Comparison of ENCODE assay signal across 8 cellular contexts in genomic region chr12:88141774-88142609, GRCh38. TPM values are rescaled to one million over a fixed set of nuclear protein-coding genes. Genes with fewer than 3 reads are reported as not detected.
DNase-seq lines count a peak whose midpoint lies in the region; ATAC-seq, FAIRE-seq and TF ChIP-seq lines count a peak whose summit lies in the region.

CEP290 (minus strand) TSS chr12:88142088; CDS start chr12:88141307, 781 bp downstream.
TMTC3 (plus strand) TSS chr12:88142307; CDS start chr12:88148316, 6,009 bp downstream.

- H3K27me3 ChIP-seq in BJ (ENCODE audit: control insufficient read depth, insufficient read depth, low read length), result no peaks in the 10 kb centered on the region

- H3K4me3 ChIP-seq in BJ (ENCODE audit: low read depth, low read length), result peak within 1 kb of the TSS; percentile 68

- POLR2A ChIA-PET in BJ (lab: Charles Lee), result interaction anchor here (0.6 kb wide), 2 partner anchors 46 to 224 kb away, joined by 3 to 5 read pairs; no protein-coding TSS in a partner anchor

- no peaks in the 10 kb centered on the region for H3K36me3 ChIP-seq in BJ (ENCODE audit: control insufficient read depth, insufficient read depth, low read length)

- peak; percentile 93 for ATAC-seq in HG03457 (IDR thresholded peaks at IDR 0.05; ENCODE audit: unreplicated experiment)

- CTCF ChIA-PET in BJ (lab: Yijun Ruan, JAX), result interaction anchor here (0.5 to 1.5 kb wide), 3 partner anchors 59 to 876 kb away, joined by 3 to 4 read pairs (median 3); no protein-coding TSS in a partner anchor

- FAIRE-seq in colon (lab: Jason Lieb, UNC), result peak; percentile 93

- DNase-seq in BJ (ENCODE audit: low read depth) (peak; percentile 99), GM19240 (ENCODE audit: insufficient read length, low spot score) (peak; percentile 35), NCI-H524 (lab: John Stamatoyannopoulos, UW) (peak; percentile 96 to 98), kidney glomerular epithelial cell (lab: John Stamatoyannopoulos, UW) (peak; percentile 99)
- DNase-seq in activated CD4-positive, alpha-beta T cell treated with anti-CD3 and anti-CD28 coated beads for 4 hours, result peak; percentile 87 to 88
- DNase-seq in stimulated activated CD4-positive, alpha-beta T cell treated with anti-CD3 and anti-CD28 coated beads, Interleukin-15, amount 100 ng/mL, for 48 hours (ENCODE audit: low read depth in 2 of 2), result peak; percentile 86 to 88

- no peak for TF ChIP-seq CTCF in BJ (IDR thresholded peaks at IDR 0.05; ENCODE audit: insufficient read depth, low read depth, low read length)

RNA-seq across cellular contexts. Expression of gene CEP290, which starts in this region (rescaled TPM):
- 1.8 and 4.9 TPM in 2 replicates for polyA plus RNA-seq in BJ (2011; rRNA removed)
- 2.1 and 2.9 TPM in 2 replicates for polyA minus RNA-seq in BJ (2011; rRNA and poly(A)+ RNA removed)

RNA-seq across cellular contexts. Expression of gene TMTC3, which starts in this region (rescaled TPM):
- polyA plus RNA-seq in BJ (2011; rRNA removed), result 10.5 and 26.6 TPM in 2 replicates
- polyA minus RNA-seq in BJ (2011; rRNA and poly(A)+ RNA removed), result 39.7 and 42.0 TPM in 2 replicates

Comparison
In these comparisons a context has a peak if more than half of its experiments do, and no peak if none do; other contexts are left out.
1. Peak in every context shown above with its lines: DNase-seq, ATAC-seq and H3K4me3 ChIP-seq.
2. DNase-seq: peak in every context shown above with its lines; median percentile 99 in BJ; 99 in kidney glomerular epithelial cell; 97 in NCI-H524; 88 in activated CD4-positive, alpha-beta T cell treated with anti-CD3 and anti-CD28 coated beads for 4 hours; 87 in stimulated activated CD4-positive, alpha-beta T cell treated with anti-CD3 and anti-CD28 coated beads, Interleukin-15, amount 100 ng/mL, for 48 hours; 35 in GM19240.